Comparison of ENCODE assay signal across 9 cellular contexts in the genomic region with DNA sequence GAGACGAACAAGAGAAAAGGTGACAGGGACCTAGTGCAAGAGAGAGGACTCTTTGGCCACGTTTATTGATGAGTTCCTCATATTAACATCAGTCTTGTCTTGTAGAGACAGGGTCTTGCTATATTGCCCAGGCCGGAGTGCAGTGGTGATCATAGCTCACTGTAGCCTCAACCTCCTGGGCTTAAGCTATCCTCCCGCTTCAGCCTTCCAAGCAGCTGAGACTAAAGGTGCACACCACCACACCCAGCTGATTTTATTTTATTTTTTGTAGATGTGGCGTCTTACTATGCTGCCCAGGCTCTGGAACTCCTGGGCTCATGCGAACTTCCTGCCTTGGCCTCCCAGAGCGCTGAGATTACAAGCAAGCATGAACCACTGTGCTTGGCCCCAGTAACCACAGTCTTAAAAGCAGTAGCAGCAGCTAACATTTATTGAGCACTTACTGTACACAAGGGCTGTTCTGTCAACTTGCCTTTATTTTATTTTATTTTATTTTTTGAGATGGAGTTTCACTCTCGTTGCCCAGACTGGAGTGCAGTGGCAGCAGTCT. TPM values are rescaled to one million over a fixed set of nuclear protein-coding genes. Genes with fewer than 3 reads are reported as not detected.
DNase-seq lines count a peak whose midpoint lies in the region; FAIRE-seq and TF ChIP-seq lines count a peak whose summit lies in the region.
"Had no signal": no experiment of that assay in that cellular context is flagged by ENCODE, and none has a peak within 500 bp of the region (broad histone marks: within the 10 kb centered on the region; RNA-seq: fewer than 3 reads in every experiment).

No MANE protein-coding gene starts in this region.

- no peaks in the 10 kb centered on the region for H3K9me3 ChIP-seq in stomach

- peak overlapping the region; percentile 22 for H3K4me3 ChIP-seq in iPS-11a (ENCODE audit: low read depth, low read length)
- H3K4me3 ChIP-seq in stomach: peak overlapping the region in 1 of 4 donors; percentile 58

- peaks cover 0 to 1% (median 0%) of the 10 kb centered on the region in 4 donors for H3K36me3 ChIP-seq in stomach

- no peaks in the 10 kb centered on the region for H3K9me3 Mint-ChIP-seq in activated CD4-positive, alpha-beta T cell treated with anti-CD3 and anti-CD28 coated beads, Interleukin-2, amount 10 ng/mL, durations not matched to agents 7 days and 5 days
- no peaks in the 10 kb centered on the region for H3K9me3 Mint-ChIP-seq in activated CD4-positive, alpha-beta memory T cell treated with anti-CD3 and anti-CD28 coated beads for 36 hours

- no peaks in the 10 kb centered on the region for H3K27me3 Mint-ChIP-seq in activated CD4-positive, alpha-beta T cell treated with anti-CD3 and anti-CD28 coated beads, Interleukin-2, amount 10 ng/mL, durations not matched to agents 7 days and 5 days
- H3K27me3 Mint-ChIP-seq in activated CD4-positive, alpha-beta memory T cell treated with anti-CD3 and anti-CD28 coated beads for 36 hours: no peaks in the 10 kb centered on the region

- peak overlapping the region; percentile 89 for H3K4me3 Mint-ChIP-seq in activated CD4-positive, alpha-beta T cell treated with anti-CD3 and anti-CD28 coated beads, Interleukin-2, amount 10 ng/mL, durations not matched to agents 7 days and 5 days
- H3K4me3 Mint-ChIP-seq in activated CD4-positive, alpha-beta memory T cell treated with anti-CD3 and anti-CD28 coated beads for 36 hours: peak overlapping the region; percentile 85

- peaks cover 5% of the 10 kb centered on the region for H3K36me3 Mint-ChIP-seq in activated CD4-positive, alpha-beta T cell treated with anti-CD3 and anti-CD28 coated beads, Interleukin-2, amount 10 ng/mL, durations not matched to agents 7 days and 5 days (ENCODE audit: low read depth)
- peaks cover under 1% of the 10 kb centered on the region for H3K36me3 Mint-ChIP-seq in activated CD4-positive, alpha-beta memory T cell treated with anti-CD3 and anti-CD28 coated beads for 36 hours

- TF ChIP-seq EP300 in stomach (IDR thresholded peaks at IDR 0.05): no peak

- intact Hi-C loops in activated CD4-positive, alpha-beta memory T cell treated with anti-CD3 and anti-CD28 coated beads for 36 hours (cut with micrococcal nuclease): loop anchor here (5.0 kb wide), 1 partner anchor 251 kb away; no protein-coding TSS in a partner anchor
- intact Hi-C loops in stomach (cut with DNase I; ENCODE audit: low total_unique reads): no loop called here

- H3K4me1 ChIP-seq in stomach: peaks cover 0 to 33% (median 28%) of the 10 kb centered on the region in 4 donors

- H3K27ac ChIP-seq in stomach: peak overlapping the region; percentile 6 to 91 (median 87)

- TF ChIP-seq POLR2A in stomach (IDR thresholded peaks at IDR 0.05): no peak
- no peak for TF ChIP-seq POLR2A in GM12892 (IDR thresholded peaks at IDR 0.05; ENCODE audit: low read depth, low read length)

- TF ChIP-seq CTCF in stomach (IDR thresholded peaks at IDR 0.05): no peak

- 44 to 58% (median 54%) methylated on average over 8 of the region's 8 CpGs for WGBS in stomach, 5 donors

- peaks cover 0 to 33% (median 0%) of the 10 kb centered on the region in 3 donors for H3K27me3 ChIP-seq in stomach

- peak; percentile 36 for DNase-seq in activated CD4-positive, alpha-beta T cell treated with anti-CD3 and anti-CD28 coated beads, Interleukin-2, amount 10 ng/mL, durations not matched to agents 7 days and 5 days
- DNase-seq in activated CD4-positive, alpha-beta T cell treated with anti-CD3 and anti-CD28 coated beads for 4 hours: no peak
- DNase-seq in activated CD4-positive, alpha-beta memory T cell treated with anti-CD3 and anti-CD28 coated beads for 36 hours: peak; percentile 38
- DNase-seq in stomach: no peak
- no peak for DNase-seq in cerebellum (ENCODE audit: low spot score)
- DNase-seq in COR-L47 (lab: John Stamatoyannopoulos, UW): no peak
- no peak for DNase-seq in GM12892 (ENCODE audit: insufficient read length)

- peak overlapping the region; percentile 93 for H3K27ac Mint-ChIP-seq in activated CD4-positive, alpha-beta T cell treated with anti-CD3 and anti-CD28 coated beads, Interleukin-2, amount 10 ng/mL, durations not matched to agents 7 days and 5 days
- peak overlapping the region; percentile 92 for H3K27ac Mint-ChIP-seq in activated CD4-positive, alpha-beta memory T cell treated with anti-CD3 and anti-CD28 coated beads for 36 hours

- peaks cover 60% of the 10 kb centered on the region for H3K4me1 Mint-ChIP-seq in activated CD4-positive, alpha-beta T cell treated with anti-CD3 and anti-CD28 coated beads, Interleukin-2, amount 10 ng/mL, durations not matched to agents 7 days and 5 days
- peaks cover 39% of the 10 kb centered on the region for H3K4me1 Mint-ChIP-seq in activated CD4-positive, alpha-beta memory T cell treated with anti-CD3 and anti-CD28 coated beads for 36 hours (ENCODE audit: low read depth)

- CTCF ChIA-PET in activated CD4-positive, alpha-beta T cell treated with anti-CD3 and anti-CD28 coated beads, Interleukin-2, amount 10 ng/mL, durations not matched to agents 7 days and 5 days (lab: Charles Lee): interaction anchor here (0.9 to 4.3 kb wide), 5 partner anchors 11 to 95 kb away, joined by 3 to 13 read pairs (median 3); no protein-coding TSS in a partner anchor
- CTCF ChIA-PET in activated CD4-positive, alpha-beta memory T cell treated with anti-CD3 and anti-CD28 coated beads for 36 hours (lab: Charles Lee): interaction anchor here (0.6 to 5.8 kb wide), 7 partner anchors 14 to 252 kb away, joined by 3 to 51 read pairs (median 4); a partner anchor contains a TSS

- POLR2A ChIA-PET in activated CD4-positive, alpha-beta T cell treated with anti-CD3 and anti-CD28 coated beads, Interleukin-2, amount 10 ng/mL, durations not matched to agents 7 days and 5 days (lab: Charles Lee): no interaction called here
- POLR2A ChIA-PET in activated CD4-positive, alpha-beta memory T cell treated with anti-CD3 and anti-CD28 coated beads for 36 hours (lab: Charles Lee): interaction anchor here (1.2 to 1.9 kb wide), 3 partner anchors 30 to 45 kb away, joined by 5 to 14 read pairs (median 6); no protein-coding TSS in a partner anchor

- no peak for FAIRE-seq in GM12892 (lab: Jason Lieb, UNC)

RNA-seq across cellular contexts. Expression of a gene that starts 1.1 kb away (rescaled TPM):
- total RNA-seq in activated CD4-positive, alpha-beta T cell treated with anti-CD3 and anti-CD28 coated beads, Interleukin-2, amount 10 ng/mL, durations not matched to agents 7 days and 5 days: 10 to 100 TPM; 31.5 to 35.2 TPM
- total RNA-seq in activated CD4-positive, alpha-beta memory T cell treated with anti-CD3 and anti-CD28 coated beads for 36 hours: 10 to 100 TPM; 17.1 to 18.2 TPM
- total RNA-seq in stomach: 10 to 100 TPM in 4 of 5 donors, 1 to 10 TPM in 1; 8.8 to 71.3 (median 43.0) TPM
- polyA plus RNA-seq in stomach: 10 to 100 TPM; 19.9 to 23.6 (median 20.2) TPM
- total RNA-seq in cerebellum: 4.9 TPM
- 4.0 TPM for polyA plus RNA-seq in GM12892 (2012; ENCODE audit: missing spikeins)
- total RNA-seq: skeletal muscle tissue had no signal

RNA-seq across cellular contexts. Expression of a gene that starts 4.2 kb away (rescaled TPM):
- total RNA-seq in activated CD4-positive, alpha-beta T cell treated with anti-CD3 and anti-CD28 coated beads, Interleukin-2, amount 10 ng/mL, durations not matched to agents 7 days and 5 days: 100 to 1,000 TPM; 123 to 132 TPM
- 10 to 100 TPM; 77.9 to 84.5 TPM for total RNA-seq in activated CD4-positive, alpha-beta memory T cell treated with anti-CD3 and anti-CD28 coated beads for 36 hours
- total RNA-seq in stomach (100 to 1,000 TPM in 1 of 5 donors, 1 to 10 TPM in 4; 2.2 to 130 (median 4.4) TPM), cerebellum (1.8 TPM)
- 1 to 10 TPM; 1.7 to 3.7 (median 3.6) TPM for polyA plus RNA-seq in stomach
- polyA plus RNA-seq in GM12892 (2012; ENCODE audit: missing spikeins): 30.2 TPM

RNA-seq across cellular contexts. Expression of a gene that starts 28.8 kb away (rescaled TPM):
- total RNA-seq in activated CD4-positive, alpha-beta T cell treated with anti-CD3 and anti-CD28 coated beads, Interleukin-2, amount 10 ng/mL, durations not matched to agents 7 days and 5 days: 10 to 100 TPM; 11.1 to 11.2 TPM
- total RNA-seq in activated CD4-positive, alpha-beta memory T cell treated with anti-CD3 and anti-CD28 coated beads for 36 hours: 10 to 100 TPM; 55.9 to 56.2 TPM
- 10 to 100 TPM; 30.1 to 91.5 (median 86.9) TPM for total RNA-seq in stomach
- polyA plus RNA-seq in stomach: 100 to 1,000 TPM in 1 of 3 donors, 10 to 100 TPM in 2; 44.9 to 111 (median 46.8) TPM
- 3.6 TPM for total RNA-seq in cerebellum
- polyA plus RNA-seq in GM12892 (2012; ENCODE audit: missing spikeins): 47.2 TPM

RNA-seq across cellular contexts. Expression of a gene that starts 30.9 kb away (rescaled TPM):
- total RNA-seq in activated CD4-positive, alpha-beta T cell treated with anti-CD3 and anti-CD28 coated beads, Interleukin-2, amount 10 ng/mL, durations not matched to agents 7 days and 5 days: 10 to 100 TPM; 64.6 TPM
- total RNA-seq in activated CD4-positive, alpha-beta memory T cell treated with anti-CD3 and anti-CD28 coated beads for 36 hours: 10 to 100 TPM; 72.1 to 75.4 TPM
- total RNA-seq in stomach (10 to 100 TPM; 28.1 to 78.6 (median 54.2) TPM), cerebellum (13.0 TPM)
- polyA plus RNA-seq in stomach: 100 to 1,000 TPM in 1 of 3 donors, 10 to 100 TPM in 2; 59.9 to 132 (median 64.4) TPM
- polyA plus RNA-seq in GM12892 (2012; ENCODE audit: missing spikeins): 31.2 TPM

RNA-seq across cellular contexts. Expression of a gene that starts 47.9 kb away (rescaled TPM):
- not detected for total RNA-seq in activated CD4-positive, alpha-beta T cell treated with anti-CD3 and anti-CD28 coated beads, Interleukin-2, amount 10 ng/mL, durations not matched to agents 7 days and 5 days
- 1 to 10 TPM; 1.2 to 2.4 TPM for total RNA-seq in activated CD4-positive, alpha-beta memory T cell treated with anti-CD3 and anti-CD28 coated beads for 36 hours
- total RNA-seq in stomach (1,000 to 10,000 TPM in 1 of 5 donors, 100 to 1,000 TPM in 2, 10 to 100 TPM in 2; 35.3 to 1,672 (median 430) TPM), cerebellum (20.8 TPM)
- polyA plus RNA-seq in stomach: 100 to 1,000 TPM in 1 of 3 donors, 10 to 100 TPM in 2; 22.8 to 367 (median 75.0) TPM
- polyA plus RNA-seq in GM12892 (2012; ENCODE audit: missing spikeins): 1.4 TPM

Comparison
In these comparisons a context has a peak if more than half of its experiments do, and no peak if none do; other contexts are left out.
1. DNase-seq: peak in activated CD4-positive, alpha-beta T cell treated with anti-CD3 and anti-CD28 coated beads, Interleukin-2, amount 10 ng/mL, durations not matched to agents 7 days and 5 days (single experiment) and activated CD4-positive, alpha-beta memory T cell treated with anti-CD3 and anti-CD28 coated beads for 36 hours (single experiment); none in activated CD4-positive, alpha-beta T cell treated with anti-CD3 and anti-CD28 coated beads for 4 hours (0 of 2), stomach (single experiment), cerebellum (single experiment), COR-L47 (single experiment) and GM12892 (single experiment).